ENCODE assay signal across 1 cellular context in genomic region chr7:134419085-134419484, GRCh38.
TF ChIP-seq lines count a peak whose summit lies in the region.

No MANE protein-coding gene starts in this region.

TF ChIP-seq in HepG2, 621 proteins besides CTCF, POLR2A, EP300 and RAD21 (continued from another document):
- TF ChIP-seq, protein P1, sequence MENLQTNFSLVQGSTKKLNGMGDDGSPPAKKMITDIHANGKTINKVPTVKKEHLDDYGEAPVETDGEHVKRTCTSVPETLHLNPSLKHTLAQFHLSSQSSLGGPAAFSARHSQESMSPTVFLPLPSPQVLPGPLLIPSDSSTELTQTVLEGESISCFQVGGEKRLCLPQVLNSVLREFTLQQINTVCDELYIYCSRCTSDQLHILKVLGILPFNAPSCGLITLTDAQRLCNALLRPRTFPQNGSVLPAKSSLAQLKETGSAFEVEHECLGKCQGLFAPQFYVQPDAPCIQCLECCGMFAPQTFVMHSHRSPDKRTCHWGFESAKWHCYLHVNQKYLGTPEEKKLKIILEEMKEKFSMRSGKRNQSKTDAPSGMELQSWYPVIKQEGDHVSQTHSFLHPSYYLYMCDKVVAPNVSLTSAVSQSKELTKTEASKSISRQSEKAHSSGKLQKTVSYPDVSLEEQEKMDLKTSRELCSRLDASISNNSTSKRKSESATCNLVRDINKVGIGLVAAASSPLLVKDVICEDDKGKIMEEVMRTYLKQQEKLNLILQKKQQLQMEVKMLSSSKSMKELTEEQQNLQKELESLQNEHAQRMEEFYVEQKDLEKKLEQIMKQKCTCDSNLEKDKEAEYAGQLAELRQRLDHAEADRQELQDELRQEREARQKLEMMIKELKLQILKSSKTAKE (CRISPR knock-in tag; IDR thresholded peaks at IDR 0.05; ENCODE audit: borderline replicate concordance) = no peak
- TF ChIP-seq JUN (CRISPR knock-in tag; IDR thresholded peaks at IDR 0.05) (no peak), PAXIP1 (CRISPR knock-in tag; conservative IDR thresholded peaks at IDR 0.05) (peak; percentile 70), TIGD3 (CRISPR knock-in tag; IDR thresholded peaks at IDR 0.05; ENCODE audit: borderline replicate concordance) (no peak), MAFF (IDR thresholded peaks at IDR 0.05; ENCODE audit: low read depth, low read length) (no peak), ETS1 (CRISPR knock-in tag; IDR thresholded peaks at IDR 0.05) (no peak), ZNF136 (CRISPR knock-in tag; IDR thresholded peaks at IDR 0.05; ENCODE audit: low read depth) (no peak), KLF6 (CRISPR knock-in tag; IDR thresholded peaks at IDR 0.05) (no peak), SETDB1 (CRISPR knock-in tag; IDR thresholded peaks at IDR 0.05; ENCODE audit: borderline replicate concordance) (no peak), AKNA (CRISPR knock-in tag; IDR thresholded peaks at IDR 0.05; ENCODE audit: borderline replicate concordance) (no peak), ZNF430 (CRISPR knock-in tag; IDR thresholded peaks at IDR 0.05) (no peak), ZNF382 (CRISPR knock-in tag; IDR thresholded peaks at IDR 0.05; ENCODE audit: borderline replicate concordance) (no peak), CREB1 (IDR thresholded peaks at IDR 0.05) (no peak), CREB1 (CRISPR knock-in tag; IDR thresholded peaks at IDR 0.05) (0 out of 2 replicates have a peak, but pooled peaks have one; percentile 39), ZNF441 (CRISPR knock-in tag; IDR thresholded peaks at IDR 0.05; ENCODE audit: borderline replicate concordance) (no peak), PRDM10 (CRISPR knock-in tag; IDR thresholded peaks at IDR 0.05; ENCODE audit: low read depth) (0 out of 2 replicates have a peak, but pooled peaks have one; percentile 47), FOXK1 (CRISPR knock-in tag; IDR thresholded peaks at IDR 0.05; ENCODE audit: borderline replicate concordance, low read depth) (0 out of 2 replicates have a peak, but pooled peaks have one; percentile 18), RNF2 (conservative IDR thresholded peaks at IDR 0.05; ENCODE audit: low read depth) (no peak), SP2 (CRISPR knock-in tag; IDR thresholded peaks at IDR 0.05) (no peak), SP4 (CRISPR knock-in tag; IDR thresholded peaks at IDR 0.05) (no peak), ZNF317 (CRISPR knock-in tag; IDR thresholded peaks at IDR 0.05) (peak; percentile 86), ZNF256 (CRISPR knock-in tag; conservative IDR thresholded peaks at IDR 0.05) (no peak), ZNF235 (CRISPR knock-in tag; IDR thresholded peaks at IDR 0.05; ENCODE audit: borderline replicate concordance) (no peak), ZNF367 (CRISPR knock-in tag; IDR thresholded peaks at IDR 0.05; ENCODE audit: borderline replicate concordance) (no peak), ZNF777 (CRISPR knock-in tag; IDR thresholded peaks at IDR 0.05) (no peak)
- TF ChIP-seq, protein P2, sequence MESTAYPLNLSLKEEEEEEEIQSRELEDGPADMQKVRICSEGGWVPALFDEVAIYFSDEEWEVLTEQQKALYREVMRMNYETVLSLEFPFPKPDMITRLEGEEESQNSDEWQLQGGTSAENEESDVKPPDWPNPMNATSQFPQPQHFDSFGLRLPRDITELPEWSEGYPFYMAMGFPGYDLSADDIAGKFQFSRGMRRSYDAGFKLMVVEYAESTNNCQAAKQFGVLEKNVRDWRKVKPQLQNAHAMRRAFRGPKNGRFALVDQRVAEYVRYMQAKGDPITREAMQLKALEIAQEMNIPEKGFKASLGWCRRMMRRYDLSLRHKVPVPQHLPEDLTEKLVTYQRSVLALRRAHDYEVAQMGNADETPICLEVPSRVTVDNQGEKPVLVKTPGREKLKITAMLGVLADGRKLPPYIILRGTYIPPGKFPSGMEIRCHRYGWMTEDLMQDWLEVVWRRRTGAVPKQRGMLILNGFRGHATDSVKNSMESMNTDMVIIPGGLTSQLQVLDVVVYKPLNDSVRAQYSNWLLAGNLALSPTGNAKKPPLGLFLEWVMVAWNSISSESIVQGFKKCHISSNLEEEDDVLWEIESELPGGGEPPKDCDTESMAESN (CRISPR knock-in tag; conservative IDR thresholded peaks at IDR 0.05) = 0 out of 2 replicates have a peak, but pooled peaks have one; percentile 39
- TF ChIP-seq, protein P3, sequence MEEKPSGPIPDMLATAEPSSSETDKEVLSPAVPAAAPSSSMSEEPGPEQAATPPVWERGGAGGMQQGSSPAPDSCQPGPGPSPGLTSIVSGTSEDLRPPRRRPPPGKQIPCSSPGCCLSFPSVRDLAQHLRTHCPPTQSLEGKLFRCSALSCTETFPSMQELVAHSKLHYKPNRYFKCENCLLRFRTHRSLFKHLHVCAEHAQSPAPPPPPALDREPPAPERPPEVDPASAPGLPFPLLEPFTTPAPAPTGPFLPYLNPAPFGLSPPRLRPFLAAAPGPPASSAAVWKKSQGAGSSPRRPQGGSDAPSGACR (CRISPR knock-in tag; IDR thresholded peaks at IDR 0.05) = no peak
- TF ChIP-seq, protein P4, sequence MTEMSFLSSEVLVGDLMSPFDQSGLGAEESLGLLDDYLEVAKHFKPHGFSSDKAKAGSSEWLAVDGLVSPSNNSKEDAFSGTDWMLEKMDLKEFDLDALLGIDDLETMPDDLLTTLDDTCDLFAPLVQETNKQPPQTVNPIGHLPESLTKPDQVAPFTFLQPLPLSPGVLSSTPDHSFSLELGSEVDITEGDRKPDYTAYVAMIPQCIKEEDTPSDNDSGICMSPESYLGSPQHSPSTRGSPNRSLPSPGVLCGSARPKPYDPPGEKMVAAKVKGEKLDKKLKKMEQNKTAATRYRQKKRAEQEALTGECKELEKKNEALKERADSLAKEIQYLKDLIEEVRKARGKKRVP (CRISPR knock-in tag; IDR thresholded peaks at IDR 0.05) = peak in 1 of 2 experiments; percentile 14; a peak in 1 of 4 replicates
TF ChIP-seq in HepG2: peak in this region for 63.
